9 cellular contexts compared by ENCODE assay signal in the genomic region with DNA sequence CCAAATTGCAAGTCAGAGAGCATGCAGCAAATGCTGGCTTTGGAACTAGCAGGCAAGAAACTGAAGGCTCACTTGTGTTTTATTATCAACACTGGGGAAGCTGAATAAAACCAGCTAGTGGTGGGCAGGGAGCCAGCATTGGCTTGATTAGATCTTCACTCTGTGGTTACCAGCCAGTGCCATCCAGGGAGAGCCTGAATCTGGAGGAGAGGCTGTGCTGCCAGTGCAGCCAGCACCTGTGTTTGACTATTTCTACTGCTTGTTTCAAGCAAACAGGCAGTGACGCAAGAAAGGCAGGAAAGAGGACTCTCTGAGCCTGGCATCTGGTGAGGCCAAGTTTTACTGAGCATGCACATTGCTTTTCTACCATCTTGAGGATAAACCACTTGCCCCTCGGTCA.
DNase-seq lines count a peak whose midpoint lies in the region; ATAC-seq, FAIRE-seq and TF ChIP-seq lines count a peak whose summit lies in the region.
"Had no signal": no experiment of that assay in that cellular context is flagged by ENCODE, and none has a peak within 500 bp of the region (broad histone marks: within the 10 kb centered on the region; RNA-seq: fewer than 3 reads in every experiment).

No MANE protein-coding gene starts in this region.

- 43% methylated on average over 2 of the region's 2 CpGs for WGBS in prostate gland
- no CpG with 5 or more reads among the region's 2 CpGs for WGBS in mesendoderm (ENCODE audit: extremely low coverage, insufficient coverage, low lambda C conversion rate)

- no peak overlapping the region for H3K4me2 ChIP-seq in mesendoderm (ENCODE audit: low read length)

- no peak overlapping the region for H3K18ac ChIP-seq in mesendoderm (ENCODE audit: low read length)

- no peak overlapping the region for H3K23ac ChIP-seq in mesendoderm (ENCODE audit: low read length)

- intact Hi-C loops in prostate gland (cut with DNase I), result no loop called here

- H4K5ac ChIP-seq in mesendoderm (ENCODE audit: low read length), result no peak overlapping the region

- H3K9me3 ChIP-seq in prostate gland, result no peaks in the 10 kb centered on the region
- H3K9me3 ChIP-seq: SJSA1 had no signal

- H2BK5ac ChIP-seq in mesendoderm (ENCODE audit: low read length), result no peak overlapping the region

- H3K56ac ChIP-seq in mesendoderm (ENCODE audit: low read length), result no peak overlapping the region

- H2AK5ac ChIP-seq in mesendoderm (ENCODE audit: low read length), result no peak overlapping the region

- DNase-seq in H54 (ENCODE audit: insufficient read length, low spot score) (peak; percentile 23), NCI-H2171 treated with DMSO at 0.1 percent for 48 hours (lab: John Stamatoyannopoulos, UW) (peak; percentile 70), prostate gland (ENCODE audit: low spot score) (peak; percentile 94), hepatic stellate cell (ENCODE audit: low spot score) (no peak), dedifferentiated amniotic fluid mesenchymal stem cell (ENCODE audit: extremely low spot score) (no peak), mesendoderm (no peak)
- DNase-seq in central memory CD4-positive, alpha-beta T cell, result peak; percentile 2

- no peak for ATAC-seq in GM21786 (IDR thresholded peaks at IDR 0.05; ENCODE audit: unreplicated experiment)

- H3K27ac ChIP-seq in prostate gland (peak overlapping the region in 1 of 2 donors; percentile 58), mesendoderm (ENCODE audit: low read depth, low read length) (no peak overlapping the region)
- H3K27ac ChIP-seq: SJSA1 had no signal

- H3K27me3 ChIP-seq in prostate gland (replicated peaks; ENCODE audit: insufficient read depth) (no peaks in the 10 kb centered on the region), mesendoderm (ENCODE audit: insufficient read depth, low read length, poor library complexity) (no peaks in the 10 kb centered on the region)
- H3K27me3 ChIP-seq: SJSA1 had no signal

- H4K8ac ChIP-seq in mesendoderm (ENCODE audit: low read depth, low read length), result no peak overlapping the region

- TF ChIP-seq CTCF in prostate gland (IDR thresholded peaks at IDR 0.05), result no peak

- no peaks in the 10 kb centered on the region for H3K79me2 ChIP-seq in mesendoderm (ENCODE audit: control insufficient read depth, insufficient read depth, low read length)

- no peaks in the 10 kb centered on the region for H3K79me1 ChIP-seq in mesendoderm (ENCODE audit: low read length)

- H3K4me1 ChIP-seq in prostate gland (replicated peaks) (no peaks in the 10 kb centered on the region), mesendoderm (ENCODE audit: control insufficient read depth, low read depth, low read length) (peaks cover 5% of the 10 kb centered on the region)

- H3K4ac ChIP-seq in mesendoderm (ENCODE audit: low read depth, low read length), result no peak overlapping the region

- no peaks in the 10 kb centered on the region for H3K36me3 ChIP-seq in prostate gland
- H3K36me3 ChIP-seq in mesendoderm (ENCODE audit: control insufficient read depth, insufficient read depth, low read length), result no peaks in the 10 kb centered on the region
- H3K36me3 ChIP-seq: SJSA1 had no signal

- no peak overlapping the region for H2BK15ac ChIP-seq in mesendoderm (replicated peaks; ENCODE audit: low read depth)

- H3K9ac ChIP-seq in mesendoderm (ENCODE audit: low read length), result no peak overlapping the region

- H2BK120ac ChIP-seq in mesendoderm (ENCODE audit: low read depth, low read length), result no peak overlapping the region

- H3K4me3 ChIP-seq in prostate gland (no peak overlapping the region), mesendoderm (ENCODE audit: low read length) (no peak overlapping the region)
- H3K4me3 ChIP-seq: SJSA1 had no signal

- FAIRE-seq in H54 (lab: Jason Lieb, UNC), result peak; percentile 62

- TF ChIP-seq POLR2A in H54 (IDR thresholded peaks at IDR 0.05; ENCODE audit: low read depth, low read length) (no peak), prostate gland (IDR thresholded peaks at IDR 0.05) (no peak)

Comparison
In these comparisons a context has a peak if more than half of its experiments do, and no peak if none do; other contexts are left out.
1. DNase-seq: peak in H54 (single experiment), NCI-H2171 treated with DMSO at 0.1 percent for 48 hours (single experiment), central memory CD4-positive, alpha-beta T cell (single experiment) and prostate gland (single experiment); none in hepatic stellate cell (single experiment), dedifferentiated amniotic fluid mesenchymal stem cell (single experiment) and mesendoderm (single experiment).